3 cellular contexts compared by ENCODE assay signal in the genomic region with DNA sequence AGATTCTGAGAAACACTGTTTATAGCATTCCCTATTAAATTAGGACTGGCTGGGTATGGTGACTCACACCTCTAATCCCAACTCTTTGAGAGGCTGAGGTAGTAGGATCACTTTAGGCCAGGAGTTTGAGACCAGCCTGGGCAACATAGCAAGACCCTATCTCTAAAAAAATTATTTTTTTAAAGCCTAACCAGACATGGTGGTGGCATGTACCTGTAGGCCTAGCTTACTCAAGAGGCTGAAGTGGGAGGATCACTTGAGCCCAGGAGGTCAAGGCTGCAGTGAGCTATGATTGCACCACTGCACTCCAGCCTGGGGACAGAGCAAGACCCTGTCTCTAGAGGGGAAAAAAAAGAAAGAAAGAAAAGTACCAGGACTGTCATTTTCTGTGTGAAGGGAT. TPM values are rescaled to one million over a fixed set of nuclear protein-coding genes. Genes with fewer than 3 reads are reported as not detected.
"Had no signal": no experiment of that assay in that cellular context is flagged by ENCODE, and none has a peak within 500 bp of the region (broad histone marks: within the 10 kb centered on the region; RNA-seq: fewer than 3 reads in every experiment).

No MANE protein-coding gene starts in this region.

RNA-seq across cellular contexts. Expression of gene AMN, which starts 25.7 kb away (rescaled TPM):
- total RNA-seq: occipital lobe, psoas muscle, sigmoid colon had no signal
